ENCODE assay signal across 34 cellular contexts in the genomic region with DNA sequence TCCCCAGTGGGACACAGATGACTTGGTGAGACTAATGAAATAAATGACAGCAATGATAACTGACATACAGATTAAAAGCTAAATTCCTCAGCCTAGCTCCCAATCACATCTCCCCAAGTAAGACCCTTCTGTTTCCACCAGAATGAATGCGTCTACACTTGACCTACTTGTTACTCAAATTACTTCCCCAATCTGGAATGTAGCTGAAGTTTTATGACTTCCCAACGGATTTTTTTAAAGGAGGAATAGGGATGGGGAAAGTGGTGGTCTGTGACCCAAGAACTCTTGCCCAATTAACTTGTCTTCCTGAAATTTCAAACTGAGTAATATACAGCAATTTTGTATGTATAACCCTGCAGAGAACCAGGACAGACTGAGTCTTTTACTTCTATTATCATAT.
"Had no signal": no experiment of that assay in that cellular context is flagged by ENCODE, and none has a peak within 500 bp of the region (broad histone marks: within the 10 kb centered on the region; RNA-seq: fewer than 3 reads in every experiment).

No MANE protein-coding gene starts in this region.

- H3K27ac Mint-ChIP-seq: activated CD4-positive, alpha-beta memory T cell treated with anti-CD3 and anti-CD28 coated beads for 36 hours; activated CD4-positive, alpha-beta T cell treated with anti-CD3 and anti-CD28 coated beads, Interleukin-2, amount 10 ng/mL, durations not matched to agents 24 days and 14 days; activated naive CD4-positive, alpha-beta T cell treated with anti-CD3 and anti-CD28 coated beads, Interleukin-2, amount 10 ng/mL, durations not matched to agents 7 days and 5 days; activated T-helper 1 cell treated with anti-CD3 and anti-CD28 coated beads, Interleukin-12 subunit alpha, Interleukin-12 subunit beta, Interleukin-2, Interleukin-4 antibody, amounts not matched to agents 30 ng/mL and 10 ng/mL and 1 ng/mL, durations not matched to agents 14 hours and 24 hours and 36 hours; effector memory CD8-positive, alpha-beta T cell; stimulated activated naive B cell treated with anti-CD40 and anti-IgM and Interleukin-4, amounts not matched to agents 10 μg/mL and 1 μg/mL and 100 μg/mL, for 72 hours had no signal

- H3K9ac ChIP-seq: parathyroid adenoma had no signal

- H3K9me3 ChIP-seq: gastroesophageal sphincter, left lung, psoas muscle, sigmoid colon, stomach, thyroid gland, upper lobe of left lung, vagina had no signal

- H3K27me3 Mint-ChIP-seq: activated CD4-positive, alpha-beta memory T cell treated with anti-CD3 and anti-CD28 coated beads for 36 hours; activated CD4-positive, alpha-beta T cell treated with anti-CD3 and anti-CD28 coated beads, Interleukin-2, amount 10 ng/mL, durations not matched to agents 24 days and 14 days; activated naive CD4-positive, alpha-beta T cell treated with anti-CD3 and anti-CD28 coated beads, Interleukin-2, amount 10 ng/mL, durations not matched to agents 7 days and 5 days; effector memory CD8-positive, alpha-beta T cell; naive B cell; stimulated activated naive B cell treated with anti-CD40 and anti-IgM and Interleukin-4, amounts not matched to agents 10 μg/mL and 1 μg/mL and 100 μg/mL, for 72 hours had no signal

- H3K27me3 ChIP-seq: gastroesophageal sphincter, left lung, sigmoid colon, stomach, thyroid gland, upper lobe of left lung, vagina had no signal

- H3K9me3 Mint-ChIP-seq: activated CD4-positive, alpha-beta memory T cell treated with anti-CD3 and anti-CD28 coated beads for 36 hours; activated CD4-positive, alpha-beta T cell treated with anti-CD3 and anti-CD28 coated beads, Interleukin-2, amount 10 ng/mL, durations not matched to agents 24 days and 14 days; activated naive CD4-positive, alpha-beta T cell treated with anti-CD3 and anti-CD28 coated beads, Interleukin-2, amount 10 ng/mL, durations not matched to agents 7 days and 5 days; activated T-helper 1 cell treated with anti-CD3 and anti-CD28 coated beads, Interleukin-12 subunit alpha, Interleukin-12 subunit beta, Interleukin-2, Interleukin-4 antibody, amounts not matched to agents 30 ng/mL and 10 ng/mL and 1 ng/mL, durations not matched to agents 14 hours and 24 hours and 36 hours; effector memory CD8-positive, alpha-beta T cell; naive B cell; neural crest cell; stimulated activated naive B cell treated with anti-CD40 and anti-IgM and Interleukin-4, amounts not matched to agents 10 μg/mL and 1 μg/mL and 100 μg/mL, for 72 hours had no signal

- H3K4me1 ChIP-seq: parathyroid adenoma, thyroid gland had no signal

- H3K27ac ChIP-seq: gastroesophageal sphincter, left lung, parathyroid adenoma, psoas muscle, sigmoid colon, stomach, thyroid gland, upper lobe of left lung, vagina, WERI-Rb-1 had no signal

- H3K4me3 Mint-ChIP-seq: activated CD4-positive, alpha-beta memory T cell treated with anti-CD3 and anti-CD28 coated beads for 36 hours; activated CD4-positive, alpha-beta T cell treated with anti-CD3 and anti-CD28 coated beads, Interleukin-2, amount 10 ng/mL, durations not matched to agents 24 days and 14 days; activated naive CD4-positive, alpha-beta T cell treated with anti-CD3 and anti-CD28 coated beads, Interleukin-2, amount 10 ng/mL, durations not matched to agents 7 days and 5 days; activated T-helper 1 cell treated with anti-CD3 and anti-CD28 coated beads, Interleukin-12 subunit alpha, Interleukin-12 subunit beta, Interleukin-2, Interleukin-4 antibody, amounts not matched to agents 30 ng/mL and 10 ng/mL and 1 ng/mL, durations not matched to agents 14 hours and 24 hours and 36 hours; effector memory CD8-positive, alpha-beta T cell; naive B cell; neural crest cell; stimulated activated naive B cell treated with anti-CD40 and anti-IgM and Interleukin-4, amounts not matched to agents 10 μg/mL and 1 μg/mL and 100 μg/mL, for 72 hours had no signal

- H3K4me3 ChIP-seq: gastroesophageal sphincter, left lung, lung, psoas muscle, sigmoid colon, smooth muscle cell, stomach, thyroid gland, upper lobe of left lung, vagina had no signal

- H3K4me2 ChIP-seq: smooth muscle cell had no signal

- ATAC-seq: effector memory CD8-positive, alpha-beta T cell; gastroesophageal sphincter; left lung; psoas muscle; stimulated activated naive B cell treated with anti-CD40 and anti-IgM and Interleukin-4, amounts not matched to agents 10 μg/mL and 1 μg/mL and 100 μg/mL, for 72 hours had no signal

- DNase-seq: activated CD4-positive, alpha-beta memory T cell treated with anti-CD3 and anti-CD28 coated beads for 36 hours; activated CD4-positive, alpha-beta T cell treated with anti-CD3 and anti-CD28 coated beads, Interleukin-2, amount 10 ng/mL, durations not matched to agents 24 days and 14 days; activated CD4-positive, CD25-positive, alpha-beta regulatory T cell treated with anti-CD3 and anti-CD28 coated beads, Interleukin-2, amount 50 U/mL, for 72 hours; activated gamma-delta T cell; activated naive CD4-positive, alpha-beta T cell treated with anti-CD3 and anti-CD28 coated beads, Interleukin-2, amount 10 ng/mL, durations not matched to agents 7 days and 5 days; amygdala; caudate nucleus; cortex of kidney; effector memory CD8-positive, alpha-beta T cell; erythroblast; head of caudate nucleus; hypothalamus; kidney glomerular epithelial cell; left lung; naive B cell; occipital lobe; psoas muscle; sigmoid colon; stimulated activated CD4-positive, alpha-beta T cell treated with anti-CD3 and anti-CD28 coated beads, Interleukin-1b, Interleukin-23, amount 100 ng/mL, for 48 hours; stimulated activated CD4-positive, alpha-beta T cell treated with anti-CD3 and anti-CD28 coated beads, Interleukin-4, amount 100 ng/mL, for 4 hours; stimulated activated CD8-positive, alpha-beta memory T cell treated with anti-CD3 and anti-CD28 coated beads, Interleukin-4, amount 100 ng/mL, for 48 hours; stimulated activated naive B cell treated with anti-CD40 and anti-IgM and Interleukin-4, amounts not matched to agents 10 μg/mL and 1 μg/mL and 100 μg/mL, for 72 hours; stomach; T1000; thyroid gland; upper lobe of left lung; WERI-Rb-1 had no signal

- H2AFZ ChIP-seq: parathyroid adenoma had no signal
